ENCODE assay signal across 21 cellular contexts in genomic region chr11:7643323-7643722, GRCh38. TPM values are rescaled to one million over a fixed set of nuclear protein-coding genes. Genes with fewer than 3 reads are reported as not detected.
"Had no signal": no experiment of that assay in that cellular context is flagged by ENCODE, and none has a peak within 500 bp of the region (broad histone marks: within the 10 kb centered on the region; RNA-seq: fewer than 3 reads in every experiment).

No MANE protein-coding gene starts in this region.

- H3K4me1 Mint-ChIP-seq: activated naive CD4-positive, alpha-beta T cell treated with anti-CD3 and anti-CD28 coated beads, Interleukin-2, amount 50 U/mL, for 24 hours had no signal

- H3K4me3 Mint-ChIP-seq: activated CD4-positive, alpha-beta memory T cell treated with anti-CD3 and anti-CD28 coated beads, Interleukin-2, amount 10 ng/mL, durations not matched to agents 7 days and 5 days; activated naive CD4-positive, alpha-beta T cell treated with anti-CD3 and anti-CD28 coated beads, Interleukin-2, amount 50 U/mL, for 24 hours; T-helper 17 cell had no signal

- ATAC-seq: T-helper 17 cell had no signal

- FAIRE-seq: TTC549 had no signal

- H3K4me3 ChIP-seq: breast epithelium had no signal

- H3K9me3 Mint-ChIP-seq: activated CD4-positive, alpha-beta memory T cell treated with anti-CD3 and anti-CD28 coated beads, Interleukin-2, amount 10 ng/mL, durations not matched to agents 7 days and 5 days; activated naive CD4-positive, alpha-beta T cell treated with anti-CD3 and anti-CD28 coated beads, Interleukin-2, amount 50 U/mL, for 24 hours had no signal

- DNase-seq: activated CD4-positive, alpha-beta memory T cell treated with anti-CD3 and anti-CD28 coated beads, Interleukin-2, amount 10 ng/mL, durations not matched to agents 7 days and 5 days; activated CD4-positive, alpha-beta T cell treated with anti-CD3 and anti-CD28 coated beads, Interleukin-2, amount 50 U/mL, for 1 hour; activated CD4-positive, CD25-positive, alpha-beta regulatory T cell; activated CD8-positive, alpha-beta memory T cell treated with anti-CD3 and anti-CD28 coated beads, Interleukin-2, amount 50 U/mL, for 4 hours; activated naive CD4-positive, alpha-beta T cell; aorta; caudate nucleus; NCI-H1048; NCI-H146; NCI-H187 treated with DMSO at 0.1 percent for 48 hours; NCI-H2081 treated with DMSO at 0.1 percent for 48 hours; NCI-H2171 treated with DMSO at 0.1 percent for 48 hours; NCI-H226; NCI-H82; SIG-M5; T-helper 17 cell; T-helper 9 cell had no signal

- H3K4me1 ChIP-seq: breast epithelium had no signal

- H3K27ac ChIP-seq: breast epithelium had no signal

- H3K27me3 ChIP-seq: breast epithelium had no signal

- H3K27me3 Mint-ChIP-seq: activated CD4-positive, alpha-beta memory T cell treated with anti-CD3 and anti-CD28 coated beads, Interleukin-2, amount 10 ng/mL, durations not matched to agents 7 days and 5 days; activated naive CD4-positive, alpha-beta T cell treated with anti-CD3 and anti-CD28 coated beads, Interleukin-2, amount 50 U/mL, for 24 hours; T-helper 17 cell had no signal

- H3K27ac Mint-ChIP-seq: activated CD4-positive, alpha-beta memory T cell treated with anti-CD3 and anti-CD28 coated beads, Interleukin-2, amount 10 ng/mL, durations not matched to agents 7 days and 5 days; activated naive CD4-positive, alpha-beta T cell treated with anti-CD3 and anti-CD28 coated beads, Interleukin-2, amount 50 U/mL, for 24 hours; T-helper 17 cell had no signal

RNA-seq across cellular contexts. Expression of gene CYB5R2, which starts 30.0 kb away (rescaled TPM):
- total RNA-seq: OCI-LY7 had no signal
